ENCODE assay signal across 12 cellular contexts in genomic region chr10:35387768-35388167, GRCh38. TPM values are rescaled to one million over a fixed set of nuclear protein-coding genes. Genes with fewer than 3 reads are reported as not detected.
DNase-seq lines count a peak whose midpoint lies in the region; ATAC-seq and TF ChIP-seq lines count a peak whose summit lies in the region.
"Had no signal": no experiment of that assay in that cellular context is flagged by ENCODE, and none has a peak within 500 bp of the region (broad histone marks: within the 10 kb centered on the region; RNA-seq: fewer than 3 reads in every experiment).

No MANE protein-coding gene starts in this region.

- no peaks in the 10 kb centered on the region for H3K36me3 ChIP-seq in CD8-positive, alpha-beta memory T cell (ENCODE audit: insufficient read depth, low read length)
- H3K36me3 ChIP-seq in tibial artery = no peaks in the 10 kb centered on the region
- H3K36me3 ChIP-seq: spleen had no signal

- H3K4me3 Mint-ChIP-seq in CD8-positive, alpha-beta memory T cell = peak overlapping the region in 1 of 7 donors; percentile 25
- H3K4me3 Mint-ChIP-seq in endothelial cell (ENCODE audit: unreplicated experiment) = no peak overlapping the region
- H3K4me3 Mint-ChIP-seq: CD8-positive, alpha-beta T cell had no signal

- POLR2A ChIA-PET in CD8-positive, alpha-beta memory T cell (lab: Charles Lee) = no interaction called here

- peaks cover 7% of the 10 kb centered on the region for H3K9me3 ChIP-seq in CD8-positive, alpha-beta memory T cell (ENCODE audit: low read length)
- peaks cover 0 to 8% (median 8%) of the 10 kb centered on the region in 3 donors for H3K9me3 ChIP-seq in tibial artery

- CTCF ChIA-PET in CD8-positive, alpha-beta memory T cell (lab: Charles Lee) = no interaction called here

- no peak for DNase-seq in CD8-positive, alpha-beta memory T cell
- DNase-seq in endothelial cell (ENCODE audit: low spot score) (no peak), SW480 (ENCODE audit: low spot score) (no peak), SIG-M5 treated with dmso at 0.1 percent for 504 hours (lab: John Stamatoyannopoulos, UW; ENCODE audit: unreplicated experiment) (no peak), tibial artery (no peak), LoVo (ENCODE audit: low spot score) (no peak)
- DNase-seq: activated effector memory CD4-positive, alpha-beta T cell treated with Interleukin-2 at 50 U/mL for 16 hours; spleen had no signal

- H3K27me3 Mint-ChIP-seq in CD8-positive, alpha-beta memory T cell = peaks cover 0 to 2% of the 10 kb centered on the region in 2 donors
- peaks cover 6% of the 10 kb centered on the region for H3K27me3 Mint-ChIP-seq in endothelial cell (ENCODE audit: unreplicated experiment)

- H3K9me3 Mint-ChIP-seq in CD8-positive, alpha-beta memory T cell = peaks cover 6 to 34% (median 25%) of the 10 kb centered on the region in 5 donors
- peaks cover 15% of the 10 kb centered on the region for H3K9me3 Mint-ChIP-seq in endothelial cell (ENCODE audit: unreplicated experiment)

- H3K27me3 ChIP-seq in CD8-positive, alpha-beta memory T cell (ENCODE audit: insufficient read depth, low read length, poor library complexity, severe bottlenecking) = no peaks in the 10 kb centered on the region
- no peaks in the 10 kb centered on the region for H3K27me3 ChIP-seq in tibial artery
- H3K27me3 ChIP-seq: spleen had no signal

- peak overlapping the region; percentile 69 for H3K27ac ChIP-seq in CD8-positive, alpha-beta memory T cell (ENCODE audit: low read depth, low read length)
- no peak overlapping the region for H3K27ac ChIP-seq in tibial artery
- H3K27ac ChIP-seq: spleen had no signal

- H3K4me1 Mint-ChIP-seq in CD8-positive, alpha-beta memory T cell = peaks cover 50 to 80% (median 76%) of the 10 kb centered on the region in 3 donors
- peaks cover 64% of the 10 kb centered on the region for H3K4me1 Mint-ChIP-seq in endothelial cell (ENCODE audit: unreplicated experiment)

- TF ChIP-seq CTCF in endothelial cell (IDR thresholded peaks at IDR 0.05; ENCODE audit: unreplicated experiment) = no peak
- no peak for TF ChIP-seq CTCF in tibial artery (IDR thresholded peaks at IDR 0.05)

- H3K4me3 ChIP-seq in CD8-positive, alpha-beta memory T cell (ENCODE audit: low read length) = no peak overlapping the region
- no peak overlapping the region for H3K4me3 ChIP-seq in tibial artery
- H3K4me3 ChIP-seq: spleen had no signal

- ATAC-seq in GM21367 (IDR thresholded peaks at IDR 0.05; ENCODE audit: unreplicated experiment) (peak; percentile 75), HG03354 (IDR thresholded peaks at IDR 0.05; ENCODE audit: poor library complexity, severe bottlenecking, unreplicated experiment) (peak; percentile 77)
- ATAC-seq: CD8-positive, alpha-beta T cell; Right ventricle myocardium inferior had no signal

- peaks cover 24% of the 10 kb centered on the region for H3K4me1 ChIP-seq in CD8-positive, alpha-beta memory T cell (ENCODE audit: insufficient read depth, low read length)
- H3K4me1 ChIP-seq in tibial artery = peaks cover 0 to 56% (median 29%) of the 10 kb centered on the region in 4 donors

- peaks cover 14 to 36% (median 16%) of the 10 kb centered on the region in 3 donors for H3K36me3 Mint-ChIP-seq in CD8-positive, alpha-beta memory T cell
- peaks cover 42% of the 10 kb centered on the region for H3K36me3 Mint-ChIP-seq in endothelial cell (ENCODE audit: low read depth, unreplicated experiment)

- no peak overlapping the region for H3K27ac Mint-ChIP-seq in CD8-positive, alpha-beta memory T cell
- H3K27ac Mint-ChIP-seq in endothelial cell (ENCODE audit: unreplicated experiment) = peak overlapping the region; percentile 57
- H3K27ac Mint-ChIP-seq: CD8-positive, alpha-beta T cell had no signal

- intact Hi-C loops in tibial artery (cut with DNase I; ENCODE audit: low total_unique reads) = no loop called here

RNA-seq across cellular contexts. Expression of gene CCNY, which starts 51.5 kb away (rescaled TPM):
- 10 to 100 TPM; 58.4 to 65.2 TPM for total RNA-seq in CD8-positive, alpha-beta memory T cell
- 15.1 TPM for polyA plus RNA-seq in CD8-positive, alpha-beta memory T cell
- total RNA-seq in endothelial cell (ENCODE audit: unreplicated experiment) = 169 TPM
